ENCODE assay signal across 1 cellular context in genomic region chr6:137638926-137639706, GRCh38.
TF ChIP-seq lines count a peak whose summit lies in the region.

No MANE protein-coding gene starts in this region.

TF ChIP-seq in GM12878, 131 proteins besides CTCF, POLR2A, EP300 and RAD21 (continued from another document):
- TF ChIP-seq MEF2B (IDR thresholded peaks at IDR 0.05; ENCODE audit: partially characterized antibody, poor library complexity, severe bottlenecking) (peak; percentile 32), JUNB (IDR thresholded peaks at IDR 0.05) (peak; percentile 47; the same call in 1 of the 2 replicates), MEF2A (IDR thresholded peaks at IDR 0.05; ENCODE audit: insufficient read depth, low read depth, low read length) (0 out of 2 replicates have a peak, but pooled peaks have one; percentile 67), EED (IDR thresholded peaks at IDR 0.05; ENCODE audit: low read depth) (0 out of 2 replicates have a peak, but pooled peaks have one; percentile 26), CEBPB (IDR thresholded peaks at IDR 0.05; ENCODE audit: borderline replicate concordance in 1 of 2, low read depth in 2 of 2, low read length in 2 of 2) (no peak), CHD1 (IDR thresholded peaks at IDR 0.05; ENCODE audit: low read depth, low read length) (no peak), IKZF2 (IDR thresholded peaks at IDR 0.05) (peak; percentile 46 to 54; a peak in 2 of 4 replicates), PML (IDR thresholded peaks at IDR 0.05; ENCODE audit: low read length) (no peak), RELB (IDR thresholded peaks at IDR 0.05; ENCODE audit: low read depth) (0 out of 2 replicates have a peak, but pooled peaks have one; percentile 29), ZNF687 (IDR thresholded peaks at IDR 0.05) (0 out of 2 replicates have a peak, but pooled peaks have one; percentile 14), ATF7 (IDR thresholded peaks at IDR 0.05; ENCODE audit: low read depth) (0 out of 2 replicates have a peak, but pooled peaks have one; percentile 34), STAT1 (conservative IDR thresholded peaks at IDR 0.05) (no peak)
